Comparison of ENCODE assay signal across 5 cellular contexts in the genomic region with DNA sequence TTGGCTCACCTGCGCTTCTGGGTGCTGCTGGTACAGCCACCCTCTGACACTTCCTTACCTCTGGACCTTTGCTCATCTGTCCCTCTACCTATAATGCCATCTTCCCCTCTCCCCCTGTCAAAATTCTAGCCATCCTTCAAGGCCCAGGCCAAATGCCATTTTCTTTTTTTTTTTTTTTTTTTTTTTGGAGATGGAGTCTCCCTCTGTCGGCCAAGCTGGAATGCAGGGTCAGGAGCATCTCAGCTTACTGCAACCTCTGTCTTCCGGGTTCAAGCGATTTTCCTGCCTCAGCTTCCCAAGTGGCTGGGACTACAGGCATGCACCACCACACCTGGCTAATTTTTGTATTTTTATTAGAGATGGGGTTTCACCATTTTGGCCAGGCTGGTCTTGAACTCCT. TPM values are rescaled to one million over a fixed set of nuclear protein-coding genes. Genes with fewer than 3 reads are reported as not detected.
"Had no signal": no experiment of that assay in that cellular context is flagged by ENCODE, and none has a peak within 500 bp of the region (broad histone marks: within the 10 kb centered on the region; RNA-seq: fewer than 3 reads in every experiment).

No MANE protein-coding gene starts in this region.

RNA-seq across cellular contexts. Expression of gene TMEM213, which starts 0.7 kb away (rescaled TPM):
- total RNA-seq: LHCN-M2, MCF 10A, OCI-LY7, PC-3 had no signal
- polyA plus RNA-seq: IgD-negative memory B cell had no signal

RNA-seq across cellular contexts. Expression of gene ATP6V0A4, which starts 0.9 kb away (rescaled TPM):
- total RNA-seq: OCI-LY7 had no signal
- polyA plus RNA-seq: IgD-negative memory B cell had no signal
